In the genomic region with DNA sequence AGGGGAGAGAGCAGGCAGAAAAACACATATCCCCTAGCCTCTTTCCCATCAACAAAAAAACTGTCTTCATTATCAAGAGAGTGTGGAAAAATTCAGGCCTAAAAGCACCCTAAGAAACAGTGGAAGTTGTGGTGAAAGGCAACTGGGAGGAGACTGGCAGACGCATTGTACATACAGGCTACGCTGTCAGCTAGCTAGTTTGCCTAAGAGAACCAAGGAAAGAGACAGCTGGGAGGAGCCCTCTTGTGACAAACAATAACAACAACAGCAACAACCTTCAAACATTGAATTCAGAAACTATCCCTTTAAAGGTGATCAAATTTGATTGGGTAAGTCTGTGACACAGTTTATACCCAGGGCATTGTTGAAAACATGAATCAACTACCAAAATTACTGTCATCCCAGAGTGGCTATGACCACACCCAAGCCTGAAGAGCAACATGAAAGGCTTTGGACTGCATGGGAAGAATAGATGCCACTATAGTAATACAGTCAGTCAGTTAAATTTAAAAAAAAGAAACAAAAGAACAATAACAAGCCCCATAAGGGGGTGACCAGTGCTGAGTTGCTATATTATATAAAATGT, we compare ENCODE assay signal across 1 cellular context.
TF ChIP-seq lines count a peak whose summit lies in the region.

No MANE protein-coding gene starts in this region.

TF ChIP-seq in GM12878, 131 proteins besides CTCF, POLR2A, EP300 and RAD21 (continued from another document):
- no peak for TF ChIP-seq MEF2A (IDR thresholded peaks at IDR 0.05; ENCODE audit: insufficient read depth, low read depth, low read length)
- no peak for TF ChIP-seq ZNF274 (IDR thresholded peaks at IDR 0.05; ENCODE audit: insufficient read depth, insufficient read length)
- no peak for TF ChIP-seq JUND (IDR thresholded peaks at IDR 0.05; ENCODE audit: low read depth, low read length)
- TF ChIP-seq MXI1 (IDR thresholded peaks at IDR 0.05; ENCODE audit: low read depth, low read length), result no peak
- TF ChIP-seq POLR2AphosphoS5 (IDR thresholded peaks at IDR 0.05; ENCODE audit: low read length), result no peak
- no peak for TF ChIP-seq PAX5 (IDR thresholded peaks at IDR 0.05; ENCODE audit: borderline replicate concordance, low read depth, low read length)
- TF ChIP-seq HCFC1 (IDR thresholded peaks at IDR 0.05; ENCODE audit: low read length), result no peak
- TF ChIP-seq TCF12 (IDR thresholded peaks at IDR 0.05; ENCODE audit: low read depth, low read length), result no peak
- TF ChIP-seq LARP7 (IDR thresholded peaks at IDR 0.05), result no peak
- TF ChIP-seq PKNOX1 (IDR thresholded peaks at IDR 0.05), result no peak
